18 cellular contexts compared by ENCODE assay signal in the genomic region with DNA sequence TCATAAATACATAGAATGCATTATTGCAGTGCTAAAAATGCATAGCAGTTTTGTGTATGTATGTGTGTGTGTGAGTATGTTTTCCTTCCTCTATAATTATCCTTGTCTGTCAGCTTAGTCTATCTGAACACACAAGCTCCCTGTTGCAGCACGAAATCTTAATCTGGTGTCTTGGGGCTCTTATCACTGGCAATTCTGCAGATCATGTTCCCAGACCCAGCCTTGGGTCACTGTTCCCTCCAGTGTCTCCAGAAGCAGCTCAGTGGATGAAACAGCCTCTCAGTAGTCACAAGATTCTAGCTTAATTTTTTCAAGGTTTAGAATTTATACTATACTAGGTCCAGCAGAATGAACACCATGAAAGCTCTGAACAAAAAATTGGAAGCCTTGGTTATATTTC.
"Had no signal": no experiment of that assay in that cellular context is flagged by ENCODE, and none has a peak within 500 bp of the region (broad histone marks: within the 10 kb centered on the region; RNA-seq: fewer than 3 reads in every experiment).

No MANE protein-coding gene starts in this region.

- ATAC-seq: activated CD4-positive, alpha-beta T cell treated with anti-CD3 and anti-CD28 coated beads for 36 hours; body of pancreas; left colon; stimulated activated naive B cell treated with anti-CD40 and anti-IgM and Interleukin-4, amounts not matched to agents 10 μg/mL and 1 μg/mL and 100 μg/mL, for 72 hours; WTC11 had no signal

- H3K27me3 ChIP-seq: body of pancreas, dorsolateral prefrontal cortex, thyroid gland had no signal

- H3K27ac ChIP-seq: body of pancreas, dorsolateral prefrontal cortex, epithelial cell of prostate, thyroid gland had no signal

- H3K9me3 ChIP-seq: body of pancreas, thyroid gland had no signal

- H3K36me3 ChIP-seq: thyroid gland had no signal

- H3K4me1 ChIP-seq: body of pancreas, thyroid gland had no signal

- H3K4me3 ChIP-seq: body of pancreas, dorsolateral prefrontal cortex, lung, thyroid gland had no signal

- DNase-seq: activated CD4-positive, alpha-beta memory T cell treated with anti-CD3 and anti-CD28 coated beads for 36 hours; activated CD4-positive, alpha-beta T cell treated with anti-CD3 and anti-CD28 coated beads for 36 hours; activated T-cell treated with anti-CD3 and anti-CD28 coated beads for 4 hours; amniotic stem cell; body of pancreas; caudate nucleus; dorsolateral prefrontal cortex; foreskin fibroblast; hippocampal formation; islet precursor cell; left colon; occipital lobe; posterior cingulate gyrus; stimulated activated naive B cell treated with anti-CD40 and anti-IgM and Interleukin-4, amounts not matched to agents 10 μg/mL and 1 μg/mL and 100 μg/mL, for 72 hours; thyroid gland had no signal
